In the genomic region with DNA sequence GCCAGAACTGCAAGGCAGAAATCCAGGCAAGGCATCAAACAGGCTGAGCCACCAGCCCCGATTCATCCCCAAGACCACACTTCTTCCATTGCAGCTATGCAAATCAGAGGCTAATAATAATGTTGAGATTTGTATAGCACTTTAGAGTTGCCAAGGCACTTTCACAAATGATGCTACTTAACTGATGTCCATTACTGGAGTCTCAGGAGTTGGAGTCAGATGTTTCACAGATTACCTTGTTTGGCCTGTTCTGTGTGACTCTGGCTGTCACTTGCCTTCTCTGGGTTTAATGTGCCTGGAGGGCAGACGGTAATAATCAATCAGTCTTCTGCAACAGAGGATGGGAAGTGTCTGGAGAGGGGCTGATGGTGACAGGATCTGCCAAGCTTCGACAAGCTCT, we compare ENCODE assay signal across 1 cellular context.
TF ChIP-seq lines count a peak whose summit lies in the region.

No MANE protein-coding gene starts in this region.

TF ChIP-seq in neural cell, 6 proteins besides CTCF, POLR2A, EP300 and RAD21:
- TF ChIP-seq POLR2AphosphoS5 (IDR thresholded peaks at IDR 0.05) (no peak), SMC3 (conservative IDR thresholded peaks at IDR 0.05; ENCODE audit: poor library complexity) (no peak), MXI1 (conservative IDR thresholded peaks at IDR 0.05; ENCODE audit: poor library complexity, severe bottlenecking) (no peak), TAF1 (IDR thresholded peaks at IDR 0.05; ENCODE audit: low read depth) (no peak), EZH2 (IDR thresholded peaks at IDR 0.05; ENCODE audit: borderline replicate concordance, insufficient read depth, low read length, poor library complexity, severe bottlenecking) (no peak)
- TF ChIP-seq, protein P1, sequence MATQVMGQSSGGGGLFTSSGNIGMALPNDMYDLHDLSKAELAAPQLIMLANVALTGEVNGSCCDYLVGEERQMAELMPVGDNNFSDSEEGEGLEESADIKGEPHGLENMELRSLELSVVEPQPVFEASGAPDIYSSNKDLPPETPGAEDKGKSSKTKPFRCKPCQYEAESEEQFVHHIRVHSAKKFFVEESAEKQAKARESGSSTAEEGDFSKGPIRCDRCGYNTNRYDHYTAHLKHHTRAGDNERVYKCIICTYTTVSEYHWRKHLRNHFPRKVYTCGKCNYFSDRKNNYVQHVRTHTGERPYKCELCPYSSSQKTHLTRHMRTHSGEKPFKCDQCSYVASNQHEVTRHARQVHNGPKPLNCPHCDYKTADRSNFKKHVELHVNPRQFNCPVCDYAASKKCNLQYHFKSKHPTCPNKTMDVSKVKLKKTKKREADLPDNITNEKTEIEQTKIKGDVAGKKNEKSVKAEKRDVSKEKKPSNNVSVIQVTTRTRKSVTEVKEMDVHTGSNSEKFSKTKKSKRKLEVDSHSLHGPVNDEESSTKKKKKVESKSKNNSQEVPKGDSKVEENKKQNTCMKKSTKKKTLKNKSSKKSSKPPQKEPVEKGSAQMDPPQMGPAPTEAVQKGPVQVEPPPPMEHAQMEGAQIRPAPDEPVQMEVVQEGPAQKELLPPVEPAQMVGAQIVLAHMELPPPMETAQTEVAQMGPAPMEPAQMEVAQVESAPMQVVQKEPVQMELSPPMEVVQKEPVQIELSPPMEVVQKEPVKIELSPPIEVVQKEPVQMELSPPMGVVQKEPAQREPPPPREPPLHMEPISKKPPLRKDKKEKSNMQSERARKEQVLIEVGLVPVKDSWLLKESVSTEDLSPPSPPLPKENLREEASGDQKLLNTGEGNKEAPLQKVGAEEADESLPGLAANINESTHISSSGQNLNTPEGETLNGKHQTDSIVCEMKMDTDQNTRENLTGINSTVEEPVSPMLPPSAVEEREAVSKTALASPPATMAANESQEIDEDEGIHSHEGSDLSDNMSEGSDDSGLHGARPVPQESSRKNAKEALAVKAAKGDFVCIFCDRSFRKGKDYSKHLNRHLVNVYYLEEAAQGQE (IDR thresholded peaks at IDR 0.05; ENCODE audit: borderline replicate concordance), result no peak
